In genomic region chr17:80501739-80502577, GRCh38 we compare ENCODE assay signal across 16 cellular contexts. TPM values are rescaled to one million over a fixed set of nuclear protein-coding genes. Genes with fewer than 3 reads are reported as not detected.
DNase-seq lines count a peak whose midpoint lies in the region; ATAC-seq and TF ChIP-seq lines count a peak whose summit lies in the region.
"Had no signal": no experiment of that assay in that cellular context is flagged by ENCODE, and none has a peak within 500 bp of the region (broad histone marks: within the 10 kb centered on the region; RNA-seq: fewer than 3 reads in every experiment).

No MANE protein-coding gene starts in this region.

- no peaks in the 10 kb centered on the region for H3K36me3 ChIP-seq in smooth muscle cell (ENCODE audit: low read depth)
- H3K36me3 ChIP-seq: upper lobe of right lung had no signal

- peaks cover 6% of the 10 kb centered on the region for H3F3A ChIP-seq in smooth muscle cell (ENCODE audit: low read depth)

- H3K27ac ChIP-seq in smooth muscle cell (ENCODE audit: low read depth) = peak overlapping the region; percentile 87
- H3K27ac ChIP-seq: upper lobe of right lung had no signal

- DNase-seq in NCI-H2107 treated with DMSO at 0.1 percent for 48 hours (lab: John Stamatoyannopoulos, UW; ENCODE audit: unreplicated experiment) = peak; percentile 89
- DNase-seq in NCI-H2107 (lab: John Stamatoyannopoulos, UW) = no peak
- DNase-seq in astrocyte of the hippocampus (ENCODE audit: low read depth, low spot score) = peak; percentile 84
- DNase-seq in kidney glomerular epithelial cell (lab: John Stamatoyannopoulos, UW) = peak; percentile 85
- DNase-seq in smooth muscle cell (lab: John Stamatoyannopoulos, UW; ENCODE audit: unreplicated experiment) = no peak
- no peak for DNase-seq in NCI-H524 treated with DMSO at 0.1 percent for 48 hours (lab: John Stamatoyannopoulos, UW)
- DNase-seq: 8988T; activated naive CD8-positive, alpha-beta T cell treated with anti-CD3 and anti-CD28 coated beads for 36 hours; Caco-2; dermis blood vessel endothelial cell; foreskin melanocyte; natural killer cell; NCI-H524; upper lobe of right lung had no signal

- H3K4me2 ChIP-seq in smooth muscle cell = peak overlapping the region; percentile 67

- peak overlapping the region; percentile 68 for H3K9ac ChIP-seq in smooth muscle cell (ENCODE audit: low read depth)

- ATAC-seq in HG02623 (IDR thresholded peaks at IDR 0.05; ENCODE audit: unreplicated experiment) (no peak), GM18873 (IDR thresholded peaks at IDR 0.05; ENCODE audit: low FRiP score, unreplicated experiment) (no peak)
- ATAC-seq: natural killer cell, upper lobe of right lung had no signal

- no peaks in the 10 kb centered on the region for H4K20me1 ChIP-seq in smooth muscle cell (ENCODE audit: low read depth)

- peaks cover 11% of the 10 kb centered on the region for H3K4me1 ChIP-seq in smooth muscle cell (ENCODE audit: low read depth)
- H3K4me1 ChIP-seq: Caco-2, upper lobe of right lung had no signal

- peak overlapping the region; percentile 14 for H3K4me3 ChIP-seq in smooth muscle cell
- H3K4me3 ChIP-seq: upper lobe of right lung had no signal

- H3K79me2 ChIP-seq in smooth muscle cell (ENCODE audit: low read depth) = no peaks in the 10 kb centered on the region

- whole genome bisulfite sequencing in smooth muscle cell (ENCODE audit: low lambda C conversion rate) = 55% methylated on average over 24 of the region's 24 CpGs

- no peaks in the 10 kb centered on the region for H3K9me3 ChIP-seq in smooth muscle cell (replicated peaks; ENCODE audit: low read depth)
- H3K9me3 ChIP-seq: Caco-2, upper lobe of right lung had no signal

- no peaks in the 10 kb centered on the region for H3K27me3 ChIP-seq in smooth muscle cell (ENCODE audit: low read depth)

- TF ChIP-seq CTCF in smooth muscle cell (IDR thresholded peaks at IDR 0.05; ENCODE audit: borderline replicate concordance, insufficient read depth, poor library complexity, severe bottlenecking) = no peak

- H2AFZ ChIP-seq in smooth muscle cell (ENCODE audit: low read depth) = no peak overlapping the region

RNA-seq across cellular contexts. Expression of gene NPTX1, which starts 25.6 kb away (rescaled TPM):
- 1.8 and 3.9 TPM in 2 replicates for total RNA-seq in smooth muscle cell
- 5.9 and 7.6 TPM in 2 replicates for polyA plus RNA-seq in smooth muscle cell

RNA-seq across cellular contexts. Expression of gene RPTOR, which starts 42.7 kb away (rescaled TPM):
- 12.1 and 12.2 TPM in 2 replicates for total RNA-seq in smooth muscle cell
- 10.6 and 11.3 TPM in 2 replicates for polyA plus RNA-seq in smooth muscle cell

Comparison
In these comparisons a context has a peak if more than half of its experiments do, and no peak if none do; other contexts are left out.
1. DNase-seq: peak in NCI-H2107 treated with DMSO at 0.1 percent for 48 hours (single experiment), astrocyte of the hippocampus (single experiment) and kidney glomerular epithelial cell (single experiment); none in NCI-H2107 (single experiment), smooth muscle cell (single experiment) and NCI-H524 treated with DMSO at 0.1 percent for 48 hours (single experiment).